Comparison of ENCODE assay signal across 1 cellular context in genomic region chr21:32459972-32460371, GRCh38.
TF ChIP-seq lines count a peak whose summit lies in the region.

No MANE protein-coding gene starts in this region.

TF ChIP-seq in HCT116, 20 proteins besides CTCF, POLR2A, EP300 and RAD21 (continued from another document):
- TF ChIP-seq, protein P1, sequence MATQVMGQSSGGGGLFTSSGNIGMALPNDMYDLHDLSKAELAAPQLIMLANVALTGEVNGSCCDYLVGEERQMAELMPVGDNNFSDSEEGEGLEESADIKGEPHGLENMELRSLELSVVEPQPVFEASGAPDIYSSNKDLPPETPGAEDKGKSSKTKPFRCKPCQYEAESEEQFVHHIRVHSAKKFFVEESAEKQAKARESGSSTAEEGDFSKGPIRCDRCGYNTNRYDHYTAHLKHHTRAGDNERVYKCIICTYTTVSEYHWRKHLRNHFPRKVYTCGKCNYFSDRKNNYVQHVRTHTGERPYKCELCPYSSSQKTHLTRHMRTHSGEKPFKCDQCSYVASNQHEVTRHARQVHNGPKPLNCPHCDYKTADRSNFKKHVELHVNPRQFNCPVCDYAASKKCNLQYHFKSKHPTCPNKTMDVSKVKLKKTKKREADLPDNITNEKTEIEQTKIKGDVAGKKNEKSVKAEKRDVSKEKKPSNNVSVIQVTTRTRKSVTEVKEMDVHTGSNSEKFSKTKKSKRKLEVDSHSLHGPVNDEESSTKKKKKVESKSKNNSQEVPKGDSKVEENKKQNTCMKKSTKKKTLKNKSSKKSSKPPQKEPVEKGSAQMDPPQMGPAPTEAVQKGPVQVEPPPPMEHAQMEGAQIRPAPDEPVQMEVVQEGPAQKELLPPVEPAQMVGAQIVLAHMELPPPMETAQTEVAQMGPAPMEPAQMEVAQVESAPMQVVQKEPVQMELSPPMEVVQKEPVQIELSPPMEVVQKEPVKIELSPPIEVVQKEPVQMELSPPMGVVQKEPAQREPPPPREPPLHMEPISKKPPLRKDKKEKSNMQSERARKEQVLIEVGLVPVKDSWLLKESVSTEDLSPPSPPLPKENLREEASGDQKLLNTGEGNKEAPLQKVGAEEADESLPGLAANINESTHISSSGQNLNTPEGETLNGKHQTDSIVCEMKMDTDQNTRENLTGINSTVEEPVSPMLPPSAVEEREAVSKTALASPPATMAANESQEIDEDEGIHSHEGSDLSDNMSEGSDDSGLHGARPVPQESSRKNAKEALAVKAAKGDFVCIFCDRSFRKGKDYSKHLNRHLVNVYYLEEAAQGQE (IDR thresholded peaks at IDR 0.05; ENCODE audit: low read depth): no peak
- TF ChIP-seq CEBPB (IDR thresholded peaks at IDR 0.05; ENCODE audit: low read depth) (no peak), EGR1 (IDR thresholded peaks at IDR 0.05; ENCODE audit: low read depth) (no peak)
TF ChIP-seq in HCT116: peak in this region for 0.
